Comparison of ENCODE assay signal across 11 cellular contexts in genomic region chr1:39842726-39843305, GRCh38. TPM values are rescaled to one million over a fixed set of nuclear protein-coding genes. Genes with fewer than 3 reads are reported as not detected.
DNase-seq lines count a peak whose midpoint lies in the region; ATAC-seq, FAIRE-seq and TF ChIP-seq lines count a peak whose summit lies in the region.
"Had no signal": no experiment of that assay in that cellular context is flagged by ENCODE, and none has a peak within 500 bp of the region (broad histone marks: within the 10 kb centered on the region; RNA-seq: fewer than 3 reads in every experiment).

No MANE protein-coding gene starts in this region.

- 76 to 90% methylated on average over 5 of the region's 5 CpGs for WGBS in aorta, 2 donors

- no peaks in the 10 kb centered on the region for H3K9me3 ChIP-seq in CD4-positive, alpha-beta memory T cell (ENCODE audit: control insufficient read depth in 1 of 2, low read length in 2 of 2)
- H3K9me3 ChIP-seq in T-helper 17 cell (ENCODE audit: control insufficient read depth, low read length, poor library complexity, severe bottlenecking) (no peaks in the 10 kb centered on the region), aorta (ENCODE audit: control insufficient read depth, low read length) (no peaks in the 10 kb centered on the region)
- H3K9me3 ChIP-seq: thyroid gland had no signal

- no peak overlapping the region for H3K4me3 ChIP-seq in CD4-positive, alpha-beta memory T cell (ENCODE audit: low read length in 2 of 2)
- no peak overlapping the region for H3K4me3 ChIP-seq in aorta (ENCODE audit: low read length in 2 of 2)
- H3K4me3 ChIP-seq: cardiac muscle cell, thyroid gland had no signal

- H3K27me3 ChIP-seq in CD4-positive, alpha-beta memory T cell (ENCODE audit: insufficient read depth, low read length), result no peaks in the 10 kb centered on the region
- H3K27me3 ChIP-seq in aorta (ENCODE audit: control insufficient read depth in 1 of 2, insufficient read depth in 2 of 2, low read length in 1 of 2), result no peaks in the 10 kb centered on the region
- H3K27me3 ChIP-seq: cardiac muscle cell, thyroid gland had no signal

- no peak for FAIRE-seq in GM12891 (lab: Jason Lieb, UNC)

- TF ChIP-seq POLR2A in GM12891 (IDR thresholded peaks at IDR 0.05; ENCODE audit: low read depth, low read length), result no peak

- peaks cover 28 to 35% of the 10 kb centered on the region in 2 donors for H3K36me3 Mint-ChIP-seq in CD4-positive, alpha-beta memory T cell
- no peaks in the 10 kb centered on the region for H3K36me3 Mint-ChIP-seq in T-helper 17 cell (ENCODE audit: low read depth)
- H3K36me3 Mint-ChIP-seq in memory B cell, result peaks cover 33% of the 10 kb centered on the region

- peaks cover 46 to 66% (median 54%) of the 10 kb centered on the region in 4 donors for H3K4me1 Mint-ChIP-seq in CD4-positive, alpha-beta memory T cell
- H3K4me1 Mint-ChIP-seq in T-helper 17 cell, result peaks cover 43% of the 10 kb centered on the region
- H3K4me1 Mint-ChIP-seq in memory B cell, result peaks cover 15% of the 10 kb centered on the region

- H3K4me3 Mint-ChIP-seq in CD4-positive, alpha-beta memory T cell, result peak overlapping the region in 3 of 8 donors; percentile 25 to 57 (median 37)
- H3K4me3 Mint-ChIP-seq in T-helper 17 cell, result peak overlapping the region; percentile 54
- no peak overlapping the region for H3K4me3 Mint-ChIP-seq in memory B cell

- no peak for DNase-seq in CD4-positive, alpha-beta memory T cell
- peak; percentile 93 for DNase-seq in MV-4-11 (lab: John Stamatoyannopoulos, UW)
- DNase-seq in T-helper 17 cell, result no peak
- no peak for DNase-seq in memory B cell (ENCODE audit: low spot score in 2 of 2)
- no peak for DNase-seq in activated CD4-positive, alpha-beta T cell treated with anti-CD3 and anti-CD28 coated beads, Interleukin-2, amount 50 U/mL, for 48 hours
- DNase-seq in GM12891 (ENCODE audit: insufficient read length, low spot score), result no peak
- no peak for DNase-seq in aorta
- DNase-seq: KG1, thyroid gland had no signal

- intact Hi-C loops in CD4-positive, alpha-beta memory T cell (cut with micrococcal nuclease), result no loop called here
- intact Hi-C loops in aorta (cut with DNase I), result no loop called here

- H3K4me1 ChIP-seq in CD4-positive, alpha-beta memory T cell (ENCODE audit: insufficient read depth, low read length), result peaks cover 56% of the 10 kb centered on the region
- H3K4me1 ChIP-seq in aorta (ENCODE audit: control insufficient read depth in 1 of 2, insufficient read depth in 2 of 2, low read length in 2 of 2), result no peaks in the 10 kb centered on the region

- H3K27ac ChIP-seq in CD4-positive, alpha-beta memory T cell (ENCODE audit: low read depth, low read length), result peak overlapping the region; percentile 68
- H3K27ac ChIP-seq in aorta (ENCODE audit: low read depth in 1 of 2, low read length in 2 of 2), result no peak overlapping the region
- H3K27ac ChIP-seq: cardiac muscle cell, thyroid gland had no signal

- peaks cover 5% of the 10 kb centered on the region for H3K36me3 ChIP-seq in CD4-positive, alpha-beta memory T cell (ENCODE audit: insufficient read depth, low read length)
- peaks cover 0 to 3% of the 10 kb centered on the region in 2 donors for H3K36me3 ChIP-seq in aorta (ENCODE audit: control insufficient read depth in 1 of 2, insufficient read depth in 2 of 2, low read length in 1 of 2)

- no peak for ATAC-seq in T-helper 17 cell
- ATAC-seq in memory B cell (ENCODE audit: low read depth), result no peak
- ATAC-seq in GM21367 (IDR thresholded peaks at IDR 0.05; ENCODE audit: unreplicated experiment), result no peak
- no peak for ATAC-seq in aorta (ENCODE audit: low FRiP score)

- H3K9me3 Mint-ChIP-seq in CD4-positive, alpha-beta memory T cell, result no peaks in the 10 kb centered on the region
- H3K9me3 Mint-ChIP-seq in memory B cell, result no peaks in the 10 kb centered on the region

- POLR2A ChIA-PET in CD4-positive, alpha-beta memory T cell (lab: Charles Lee; ENCODE audit: partially characterized antibody), result no interaction called here

- CTCF ChIA-PET in CD4-positive, alpha-beta memory T cell (lab: Charles Lee; ENCODE audit: partially characterized antibody), result interaction anchor here (3.0 kb wide), 1 partner anchor 25 kb away, joined by 8 read pairs; no protein-coding TSS in a partner anchor

- H3K27ac Mint-ChIP-seq in CD4-positive, alpha-beta memory T cell, result peak overlapping the region; percentile 77 to 96 (median 93)
- H3K27ac Mint-ChIP-seq in T-helper 17 cell (peak overlapping the region; percentile 97), memory B cell (peak overlapping the region; percentile 11)

- no peaks in the 10 kb centered on the region for H3K27me3 Mint-ChIP-seq in CD4-positive, alpha-beta memory T cell
- no peaks in the 10 kb centered on the region for H3K27me3 Mint-ChIP-seq in T-helper 17 cell
- no peaks in the 10 kb centered on the region for H3K27me3 Mint-ChIP-seq in memory B cell

TF ChIP-seq in GM12891, 5 proteins besides CTCF, POLR2A, EP300 and RAD21:
- TF ChIP-seq TAF1 (IDR thresholded peaks at IDR 0.05; ENCODE audit: low read depth, low read length), result no peak
- no peak for TF ChIP-seq POU2F2 (IDR thresholded peaks at IDR 0.05; ENCODE audit: low read depth, low read length)

RNA-seq across cellular contexts. Expression of gene TRIT1, which starts 40.5 kb away (rescaled TPM):
- 10 to 100 TPM; 15.8 to 20.8 TPM for total RNA-seq in CD4-positive, alpha-beta memory T cell
- polyA plus RNA-seq in CD4-positive, alpha-beta memory T cell, result 10 to 100 TPM in 1 of 2 donors, 1 to 10 TPM in 1; 5.7 to 10.3 TPM
- total RNA-seq in T-helper 17 cell (1 to 10 TPM; 9.5 to 9.8 TPM), aorta (10 to 100 TPM; 15.3 to 17.3 TPM)
- 20.9 TPM for polyA plus RNA-seq in GM12891 (2012; ENCODE audit: low read depth, missing spikeins)
- polyA plus RNA-seq in aorta, result 10 to 100 TPM in 1 of 2 donors, 1 to 10 TPM in 1; 9.4 to 12.3 TPM

RNA-seq across cellular contexts. Expression of gene BMP8B, which starts 54.2 kb away (rescaled TPM):
- under 1 TPM; 0.89 to 0.99 TPM for total RNA-seq in CD4-positive, alpha-beta memory T cell
- polyA plus RNA-seq in CD4-positive, alpha-beta memory T cell, result under 1 TPM; 0.03 to 0.07 TPM
- 1 to 10 TPM in 1 of 2 donors, not detected in 1; 1.3 TPM for total RNA-seq in T-helper 17 cell
- polyA plus RNA-seq in GM12891 (2012; ENCODE audit: low read depth, missing spikeins), result 0.21 TPM
- 1 to 10 TPM in 1 of 2 donors, under 1 TPM in 1; 0.81 to 1.4 TPM for total RNA-seq in aorta
- 1 to 10 TPM in 1 of 2 donors, under 1 TPM in 1; 0.03 to 1.0 TPM for polyA plus RNA-seq in aorta
- total RNA-seq: cardiac muscle cell had no signal

RNA-seq across cellular contexts. Expression of gene MYCL, which starts 58.9 kb away (rescaled TPM):
- total RNA-seq in CD4-positive, alpha-beta memory T cell, result under 1 TPM; 0.19 to 0.20 TPM
- polyA plus RNA-seq in CD4-positive, alpha-beta memory T cell, result not detected
- total RNA-seq in T-helper 17 cell, result 1 to 10 TPM in 1 of 2 donors, under 1 TPM in 1; 0.68 to 1.2 TPM
- polyA plus RNA-seq in GM12891 (2012; ENCODE audit: low read depth, missing spikeins), result 1.2 TPM
- 1 to 10 TPM in 1 of 2 donors, under 1 TPM in 1; 0.45 to 1.2 TPM for total RNA-seq in aorta
- under 1 TPM in 1 of 2 donors, not detected in 1; 0.50 TPM for polyA plus RNA-seq in aorta

Comparison
In these comparisons a context has a peak if more than half of its experiments do, and no peak if none do; other contexts are left out.
1. H3K27ac Mint-ChIP-seq: peak in every context shown above with its lines; median percentile 97 in T-helper 17 cell; 93 in CD4-positive, alpha-beta memory T cell; 11 in memory B cell.